7 cellular contexts compared by ENCODE assay signal in the genomic region with DNA sequence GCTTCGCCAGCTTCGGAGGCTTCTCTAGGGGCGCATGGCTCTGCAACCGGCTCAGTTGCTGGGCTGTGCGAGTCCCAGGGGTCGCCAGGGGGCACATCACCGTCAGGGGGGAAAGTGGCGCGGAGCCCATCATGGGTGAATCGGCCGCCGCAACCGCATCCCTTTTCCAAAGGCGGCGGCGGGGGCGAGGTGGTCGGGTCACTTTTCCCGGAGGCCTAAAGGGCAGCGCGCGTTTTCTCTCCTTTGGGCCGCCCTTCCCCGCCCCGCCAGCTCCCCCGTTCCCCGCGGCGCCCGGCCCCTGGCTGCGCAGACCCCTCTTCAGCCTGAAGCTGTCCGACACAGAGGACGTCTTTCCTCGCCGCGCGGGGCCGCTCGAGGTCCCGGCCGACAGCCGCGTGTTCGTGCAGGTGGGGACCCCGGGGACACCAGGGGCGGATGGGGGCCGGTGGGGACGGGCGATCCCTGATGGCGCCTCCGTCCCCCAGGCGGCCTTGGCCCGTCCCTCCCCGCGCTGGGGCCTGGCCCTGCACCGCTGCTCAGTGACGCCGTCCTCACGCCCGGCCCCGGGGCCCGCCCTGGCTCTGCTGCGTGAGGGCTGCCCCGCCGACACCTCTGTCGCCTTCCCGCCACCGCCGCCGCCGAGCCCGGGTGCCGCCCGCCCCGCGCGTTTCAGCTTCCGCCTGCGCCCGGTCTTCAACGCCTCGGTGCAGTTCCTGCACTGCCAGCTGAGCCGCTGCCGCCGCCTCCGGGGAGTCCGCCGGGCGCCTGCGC. TPM values are rescaled to one million over a fixed set of nuclear protein-coding genes. Genes with fewer than 3 reads are reported as not detected.
DNase-seq lines count a peak whose midpoint lies in the region; ATAC-seq and TF ChIP-seq lines count a peak whose summit lies in the region.
"Had no signal": no experiment of that assay in that cellular context is flagged by ENCODE, and none has a peak within 500 bp of the region (broad histone marks: within the 10 kb centered on the region; RNA-seq: fewer than 3 reads in every experiment).

No MANE protein-coding gene starts in this region.

- intact Hi-C loops in lower lobe of right lung (cut with DNase I): no loop called here

- H3K27me3 Mint-ChIP-seq in activated CD8-positive, alpha-beta memory T cell treated with anti-CD3 and anti-CD28 coated beads, Interleukin-2, amount 10 ng/mL, durations not matched to agents 7 days and 5 days: peaks cover 29% of the 10 kb centered on the region

- H3K4me1 ChIP-seq in lower lobe of right lung: peaks cover 44% of the 10 kb centered on the region

- H3K4me3 ChIP-seq in lower lobe of right lung: peak overlapping the region; percentile 49

- TF ChIP-seq CTCF in lower lobe of right lung (IDR thresholded peaks at IDR 0.05): no peak

- CTCF ChIA-PET in activated CD8-positive, alpha-beta memory T cell treated with anti-CD3 and anti-CD28 coated beads, Interleukin-2, amount 10 ng/mL, durations not matched to agents 7 days and 5 days (lab: Charles Lee): interaction anchor here (0.6 to 7.1 kb wide), 6 partner anchors 8 to 236 kb away, joined by 3 to 41 read pairs (median 4); a partner anchor contains a TSS

- H3K27ac Mint-ChIP-seq in activated CD8-positive, alpha-beta memory T cell treated with anti-CD3 and anti-CD28 coated beads, Interleukin-2, amount 10 ng/mL, durations not matched to agents 7 days and 5 days: no peak overlapping the region

- no peaks in the 10 kb centered on the region for H3K9me3 ChIP-seq in lower lobe of right lung

- peak overlapping the region; percentile 71 for H3K4me3 Mint-ChIP-seq in activated CD8-positive, alpha-beta memory T cell treated with anti-CD3 and anti-CD28 coated beads, Interleukin-2, amount 10 ng/mL, durations not matched to agents 7 days and 5 days

- DNase-seq in activated CD8-positive, alpha-beta memory T cell treated with anti-CD3 and anti-CD28 coated beads, Interleukin-2, amount 10 ng/mL, durations not matched to agents 7 days and 5 days: peak; percentile 75
- no peak for DNase-seq in activated CD8-positive, alpha-beta memory T cell treated with anti-CD3 and anti-CD28 coated beads for 24 hours
- peak; percentile 85 for DNase-seq in activated effector memory CD4-positive, alpha-beta T cell treated with anti-CD3 and anti-CD28 coated beads, Interleukin-2, amount 50 U/mL, for 16 hours
- peak; percentile 67 for DNase-seq in lower lobe of right lung
- DNase-seq in DMS153 (lab: John Stamatoyannopoulos, UW): no peak
- DNase-seq in NCI-H82 treated with DMSO at 0.1 percent for 48 hours (lab: John Stamatoyannopoulos, UW; ENCODE audit: unreplicated experiment): no peak

- H3K4me1 Mint-ChIP-seq in activated CD8-positive, alpha-beta memory T cell treated with anti-CD3 and anti-CD28 coated beads, Interleukin-2, amount 10 ng/mL, durations not matched to agents 7 days and 5 days: peaks cover 23% of the 10 kb centered on the region

- H3K36me3 ChIP-seq in lower lobe of right lung: peaks cover 18% of the 10 kb centered on the region

- peak; percentile 3 for ATAC-seq in activated CD8-positive, alpha-beta memory T cell treated with anti-CD3 and anti-CD28 coated beads, Interleukin-2, amount 10 ng/mL, durations not matched to agents 7 days and 5 days
- no peak for ATAC-seq in lower lobe of right lung

- peaks cover 6% of the 10 kb centered on the region for H3K36me3 Mint-ChIP-seq in activated CD8-positive, alpha-beta memory T cell treated with anti-CD3 and anti-CD28 coated beads, Interleukin-2, amount 10 ng/mL, durations not matched to agents 7 days and 5 days

- H3K9me3 Mint-ChIP-seq in activated CD8-positive, alpha-beta memory T cell treated with anti-CD3 and anti-CD28 coated beads, Interleukin-2, amount 10 ng/mL, durations not matched to agents 7 days and 5 days (ENCODE audit: low read depth): no peaks in the 10 kb centered on the region

- H3K27me3 ChIP-seq in lower lobe of right lung (ENCODE audit: low read depth): peaks cover 45% of the 10 kb centered on the region

- no peak overlapping the region for H3K27ac ChIP-seq in lower lobe of right lung

RNA-seq across cellular contexts. Expression of a gene that starts 1.7 kb away (rescaled TPM):
- 1 to 10 TPM; 7.7 to 9.1 TPM for total RNA-seq in activated CD8-positive, alpha-beta memory T cell treated with anti-CD3 and anti-CD28 coated beads, Interleukin-2, amount 10 ng/mL, durations not matched to agents 7 days and 5 days
- total RNA-seq in lower lobe of right lung: 2.1 TPM

RNA-seq across cellular contexts. Expression of a gene that starts 3.8 kb away (rescaled TPM):
- 10 to 100 TPM; 18.0 to 24.0 TPM for total RNA-seq in activated CD8-positive, alpha-beta memory T cell treated with anti-CD3 and anti-CD28 coated beads, Interleukin-2, amount 10 ng/mL, durations not matched to agents 7 days and 5 days
- total RNA-seq in lower lobe of right lung: 17.6 TPM

RNA-seq across cellular contexts. Expression of a gene that starts 9.6 kb away (rescaled TPM):
- total RNA-seq in activated CD8-positive, alpha-beta memory T cell treated with anti-CD3 and anti-CD28 coated beads, Interleukin-2, amount 10 ng/mL, durations not matched to agents 7 days and 5 days: under 1 TPM in 1 of 2 experiments, not detected in 1; 0.23 TPM
- total RNA-seq in lower lobe of right lung: 5.8 TPM
- total RNA-seq: mononuclear cell had no signal

RNA-seq across cellular contexts. Expression of a gene that starts 12.6 kb away (rescaled TPM):
- 10 to 100 TPM; 38.0 to 41.6 TPM for total RNA-seq in activated CD8-positive, alpha-beta memory T cell treated with anti-CD3 and anti-CD28 coated beads, Interleukin-2, amount 10 ng/mL, durations not matched to agents 7 days and 5 days
- 38.6 TPM for total RNA-seq in lower lobe of right lung

RNA-seq across cellular contexts. Expression of a gene that starts 27.1 kb away (rescaled TPM):
- total RNA-seq in activated CD8-positive, alpha-beta memory T cell treated with anti-CD3 and anti-CD28 coated beads, Interleukin-2, amount 10 ng/mL, durations not matched to agents 7 days and 5 days: 10 to 100 TPM; 63.7 to 76.4 TPM
- 45.2 TPM for total RNA-seq in lower lobe of right lung

Comparison
In these comparisons a context has a peak if more than half of its experiments do, and no peak if none do; other contexts are left out.
1. DNase-seq: peak in activated CD8-positive, alpha-beta memory T cell treated with anti-CD3 and anti-CD28 coated beads, Interleukin-2, amount 10 ng/mL, durations not matched to agents 7 days and 5 days (single experiment), activated effector memory CD4-positive, alpha-beta T cell treated with anti-CD3 and anti-CD28 coated beads, Interleukin-2, amount 50 U/mL, for 16 hours (single experiment) and lower lobe of right lung (single experiment); none in activated CD8-positive, alpha-beta memory T cell treated with anti-CD3 and anti-CD28 coated beads for 24 hours (single experiment), DMS153 (single experiment) and NCI-H82 treated with DMSO at 0.1 percent for 48 hours (single experiment).